ENCODE assay signal across 16 cellular contexts in the genomic region with DNA sequence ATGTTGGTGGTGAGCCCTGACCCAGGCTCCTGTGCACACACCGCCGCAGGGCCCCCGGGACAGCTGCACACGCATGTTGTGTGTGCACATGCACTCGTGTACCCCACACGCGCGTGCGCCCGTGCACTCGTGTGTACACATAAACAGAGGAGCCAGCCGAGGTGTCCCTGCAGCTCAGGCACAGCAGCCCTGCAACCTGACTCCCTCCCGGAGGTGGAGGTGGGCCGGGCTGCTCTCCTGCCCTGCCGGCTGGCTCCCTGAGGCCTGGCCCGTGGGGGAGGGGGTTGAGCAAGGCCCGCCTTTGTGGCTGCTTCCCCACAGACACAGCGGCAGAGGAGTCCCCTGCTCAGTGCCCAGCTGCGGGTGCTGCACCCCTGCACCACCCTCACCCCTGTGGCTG. TPM values are rescaled to one million over a fixed set of nuclear protein-coding genes. Genes with fewer than 3 reads are reported as not detected.
DNase-seq lines count a peak whose midpoint lies in the region; ATAC-seq and TF ChIP-seq lines count a peak whose summit lies in the region.
"Had no signal": no experiment of that assay in that cellular context is flagged by ENCODE, and none has a peak within 500 bp of the region (broad histone marks: within the 10 kb centered on the region; RNA-seq: fewer than 3 reads in every experiment).

No MANE protein-coding gene starts in this region.

- H3K4me3 Mint-ChIP-seq in WTC11 (no peak overlapping the region), mesothelial cell of epicardium (peak overlapping the region; percentile 66)
- H3K4me3 Mint-ChIP-seq in CD8-positive, alpha-beta T cell, result no peak overlapping the region
- H3K4me3 Mint-ChIP-seq: activated T-helper 17 cell treated with anti-CD3 and anti-CD28 coated beads, Interleukin-2, amount 50 U/mL, for 72 hours had no signal

- H3K27ac ChIP-seq in 22Rv1, result peak overlapping the region; percentile 89
- peak overlapping the region; percentile 73 for H3K27ac ChIP-seq in HUES48 (ENCODE audit: low read depth, low read length)
- H3K27ac ChIP-seq in CD8-positive, alpha-beta T cell (ENCODE audit: low read depth, low read length), result no peak overlapping the region
- H3K27ac ChIP-seq: ascending aorta, left ventricle myocardium inferior had no signal

- H3K9me3 ChIP-seq in HUES48 (ENCODE audit: control insufficient read depth, insufficient read depth, low read length), result no peaks in the 10 kb centered on the region
- H3K9me3 ChIP-seq in CD8-positive, alpha-beta T cell (ENCODE audit: low read length), result no peaks in the 10 kb centered on the region
- H3K9me3 ChIP-seq: ascending aorta, left ventricle myocardium inferior had no signal

- no peaks in the 10 kb centered on the region for H3K36me3 ChIP-seq in HUES48 (ENCODE audit: control insufficient read depth, insufficient read depth, low read length)
- no peaks in the 10 kb centered on the region for H3K36me3 ChIP-seq in CD8-positive, alpha-beta T cell (ENCODE audit: insufficient read depth, low read length)
- H3K36me3 ChIP-seq: ascending aorta, left ventricle myocardium inferior had no signal

- POLR2A ChIA-PET in WTC11 (lab: Charles Lee), result no interaction called here
- POLR2A ChIA-PET in CD8-positive, alpha-beta T cell (lab: Charles Lee), result no interaction called here

- no peak overlapping the region for H3K9ac ChIP-seq in HUES48 (ENCODE audit: low read depth, low read length)

- no peaks in the 10 kb centered on the region; the same call in 1 of the 2 replicates for H3K27me3 Mint-ChIP-seq in WTC11 (ENCODE audit: low read depth)
- no peaks in the 10 kb centered on the region for H3K27me3 Mint-ChIP-seq in mesothelial cell of epicardium (ENCODE audit: low read depth)
- peaks cover 11% of the 10 kb centered on the region for H3K27me3 Mint-ChIP-seq in CD8-positive, alpha-beta T cell (ENCODE audit: low read depth)

- H3K36me3 Mint-ChIP-seq in WTC11 (no peaks in the 10 kb centered on the region), mesothelial cell of epicardium (no peaks in the 10 kb centered on the region)
- H3K36me3 Mint-ChIP-seq in CD8-positive, alpha-beta T cell, result no peaks in the 10 kb centered on the region

- H3K27me3 ChIP-seq in HUES48 (ENCODE audit: control insufficient read depth, insufficient read depth, low read length), result no peaks in the 10 kb centered on the region
- no peaks in the 10 kb centered on the region for H3K27me3 ChIP-seq in CD8-positive, alpha-beta T cell (ENCODE audit: insufficient read depth, low read length)
- H3K27me3 ChIP-seq: ascending aorta had no signal

- H3K27ac Mint-ChIP-seq in WTC11 (no peak overlapping the region), mesothelial cell of epicardium (peak overlapping the region; percentile 88)
- no peak overlapping the region for H3K27ac Mint-ChIP-seq in CD8-positive, alpha-beta T cell
- H3K27ac Mint-ChIP-seq: activated T-helper 17 cell treated with anti-CD3 and anti-CD28 coated beads, Interleukin-2, amount 50 U/mL, for 72 hours had no signal

- H3K4me3 ChIP-seq in HUES48 (ENCODE audit: low read depth, low read length), result peak overlapping the region; percentile 3; the same call in 1 of the 2 replicates
- no peak overlapping the region for H3K4me3 ChIP-seq in CD8-positive, alpha-beta T cell (ENCODE audit: low read depth, low read length)
- H3K4me3 ChIP-seq: ascending aorta, left ventricle myocardium inferior had no signal

- CTCF ChIA-PET in WTC11 (lab: Charles Lee), result interaction anchor here (0.9 to 3.5 kb wide), 8 partner anchors 12 to 123 kb away, joined by 3 to 27 read pairs (median 4); no protein-coding TSS in a partner anchor
- CTCF ChIA-PET in CD8-positive, alpha-beta T cell (lab: Charles Lee), result no interaction called here

- H3K4me1 Mint-ChIP-seq in WTC11 (peaks cover 41% of the 10 kb centered on the region), mesothelial cell of epicardium (peaks cover 59% of the 10 kb centered on the region)
- no peaks in the 10 kb centered on the region for H3K4me1 Mint-ChIP-seq in CD8-positive, alpha-beta T cell (ENCODE audit: low read depth)
- H3K4me1 Mint-ChIP-seq: activated T-helper 17 cell treated with anti-CD3 and anti-CD28 coated beads, Interleukin-2, amount 50 U/mL, for 72 hours had no signal

- peak; percentile 74 for DNase-seq in WTC11 (ENCODE audit: low spot score)
- peak in 1 of 2 experiments; percentile 64 for DNase-seq in mesothelial cell of epicardium (ENCODE audit: low spot score in 2 of 2, unreplicated experiment in 2 of 2)
- no peak for DNase-seq in CD8-positive, alpha-beta T cell
- no peak for DNase-seq in stimulated activated naive CD4-positive, alpha-beta T cell (lab: John Stamatoyannopoulos, UW)
- DNase-seq in activated CD4-positive, alpha-beta T cell treated with anti-CD3 and anti-CD28 coated beads for 1 hour, result no peak
- DNase-seq: effector CD4-positive, alpha-beta T cell; glutamatergic neuron; left ventricle myocardium inferior; NCI-H1092 treated with DMSO at 0.1 percent for 48 hours; nucleus accumbens; stimulated activated CD4-positive, alpha-beta T cell treated with anti-CD3 and anti-CD28 coated beads, Interleukin-15, amount 100 ng/mL, for 24 hours had no signal

- ATAC-seq in WTC11 (peak; percentile 68), GM21619 (IDR thresholded peaks at IDR 0.05; ENCODE audit: unreplicated experiment) (no peak)
- no peak for ATAC-seq in CD8-positive, alpha-beta T cell
- ATAC-seq: activated T-helper 17 cell treated with anti-CD3 and anti-CD28 coated beads, Interleukin-2, amount 50 U/mL, for 72 hours had no signal

- H3K9me3 Mint-ChIP-seq in WTC11 (no peaks in the 10 kb centered on the region), mesothelial cell of epicardium (no peaks in the 10 kb centered on the region)
- H3K9me3 Mint-ChIP-seq in CD8-positive, alpha-beta T cell, result no peaks in the 10 kb centered on the region
- H3K9me3 Mint-ChIP-seq: activated T-helper 17 cell treated with anti-CD3 and anti-CD28 coated beads, Interleukin-2, amount 50 U/mL, for 72 hours had no signal

- intact Hi-C loops in CD8-positive, alpha-beta T cell (cut with DNase I, micrococcal nuclease), result no loop called here

- TF ChIP-seq CTCF in 22Rv1 (IDR thresholded peaks at IDR 0.05), result no peak
- no peak for TF ChIP-seq CTCF in WTC11 (IDR thresholded peaks at IDR 0.05)
- TF ChIP-seq CTCF in mesothelial cell of epicardium (IDR thresholded peaks at IDR 0.05; ENCODE audit: unreplicated experiment), result no peak
- TF ChIP-seq CTCF in CD8-positive, alpha-beta T cell (IDR thresholded peaks at IDR 0.05), result no peak

- H3K4me1 ChIP-seq in HUES48 (ENCODE audit: control insufficient read depth, insufficient read depth, low read length), result peaks cover 26% of the 10 kb centered on the region
- H3K4me1 ChIP-seq in CD8-positive, alpha-beta T cell (ENCODE audit: insufficient read depth, low read length), result no peaks in the 10 kb centered on the region
- H3K4me1 ChIP-seq: ascending aorta, left ventricle myocardium inferior had no signal

TF ChIP-seq in WTC11, 78 proteins besides CTCF, POLR2A, EP300 and RAD21 (continues in another document):
- TF ChIP-seq CREM (CRISPR knock-in tag; IDR thresholded peaks at IDR 0.05) (no peak), ZNF416 (CRISPR knock-in tag; IDR thresholded peaks at IDR 0.05) (peak; percentile 73; the same call in 1 of the 2 replicates), ZNF219 (CRISPR knock-in tag; IDR thresholded peaks at IDR 0.05; ENCODE audit: borderline replicate concordance) (no peak), ZNF232 (CRISPR knock-in tag; IDR thresholded peaks at IDR 0.05) (no peak)
- TF ChIP-seq, protein P1, sequence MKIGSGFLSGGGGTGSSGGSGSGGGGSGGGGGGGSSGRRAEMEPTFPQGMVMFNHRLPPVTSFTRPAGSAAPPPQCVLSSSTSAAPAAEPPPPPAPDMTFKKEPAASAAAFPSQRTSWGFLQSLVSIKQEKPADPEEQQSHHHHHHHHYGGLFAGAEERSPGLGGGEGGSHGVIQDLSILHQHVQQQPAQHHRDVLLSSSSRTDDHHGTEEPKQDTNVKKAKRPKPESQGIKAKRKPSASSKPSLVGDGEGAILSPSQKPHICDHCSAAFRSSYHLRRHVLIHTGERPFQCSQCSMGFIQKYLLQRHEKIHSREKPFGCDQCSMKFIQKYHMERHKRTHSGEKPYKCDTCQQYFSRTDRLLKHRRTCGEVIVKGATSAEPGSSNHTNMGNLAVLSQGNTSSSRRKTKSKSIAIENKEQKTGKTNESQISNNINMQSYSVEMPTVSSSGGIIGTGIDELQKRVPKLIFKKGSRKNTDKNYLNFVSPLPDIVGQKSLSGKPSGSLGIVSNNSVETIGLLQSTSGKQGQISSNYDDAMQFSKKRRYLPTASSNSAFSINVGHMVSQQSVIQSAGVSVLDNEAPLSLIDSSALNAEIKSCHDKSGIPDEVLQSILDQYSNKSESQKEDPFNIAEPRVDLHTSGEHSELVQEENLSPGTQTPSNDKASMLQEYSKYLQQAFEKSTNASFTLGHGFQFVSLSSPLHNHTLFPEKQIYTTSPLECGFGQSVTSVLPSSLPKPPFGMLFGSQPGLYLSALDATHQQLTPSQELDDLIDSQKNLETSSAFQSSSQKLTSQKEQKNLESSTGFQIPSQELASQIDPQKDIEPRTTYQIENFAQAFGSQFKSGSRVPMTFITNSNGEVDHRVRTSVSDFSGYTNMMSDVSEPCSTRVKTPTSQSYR (CRISPR knock-in tag; IDR thresholded peaks at IDR 0.05), result 0 out of 2 replicates have a peak, but pooled peaks have one; percentile 68
- TF ChIP-seq, protein P2, sequence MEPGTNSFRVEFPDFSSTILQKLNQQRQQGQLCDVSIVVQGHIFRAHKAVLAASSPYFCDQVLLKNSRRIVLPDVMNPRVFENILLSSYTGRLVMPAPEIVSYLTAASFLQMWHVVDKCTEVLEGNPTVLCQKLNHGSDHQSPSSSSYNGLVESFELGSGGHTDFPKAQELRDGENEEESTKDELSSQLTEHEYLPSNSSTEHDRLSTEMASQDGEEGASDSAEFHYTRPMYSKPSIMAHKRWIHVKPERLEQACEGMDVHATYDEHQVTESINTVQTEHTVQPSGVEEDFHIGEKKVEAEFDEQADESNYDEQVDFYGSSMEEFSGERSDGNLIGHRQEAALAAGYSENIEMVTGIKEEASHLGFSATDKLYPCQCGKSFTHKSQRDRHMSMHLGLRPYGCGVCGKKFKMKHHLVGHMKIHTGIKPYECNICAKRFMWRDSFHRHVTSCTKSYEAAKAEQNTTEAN (CRISPR knock-in tag; IDR thresholded peaks at IDR 0.05), result peak; percentile 43; the same call in 1 of the 2 replicates

RNA-seq across cellular contexts. Expression of a gene that starts 0.7 kb away (rescaled TPM):
- total RNA-seq in WTC11 (2021), result 0.99 to 1.5 TPM (median 1.4 TPM) in 3 replicates
- 12.3 to 13.5 TPM (median 12.6 TPM) in 3 replicates for total RNA-seq in mesothelial cell of epicardium
- not detected for total RNA-seq in CD8-positive, alpha-beta T cell
- total RNA-seq: activated T-helper 17 cell treated with anti-CD3 and anti-CD28 coated beads, Interleukin-2, amount 50 U/mL, for 72 hours; ascending aorta; left ventricle myocardium inferior had no signal

RNA-seq across cellular contexts. Expression of a gene that starts 19.6 kb away (rescaled TPM):
- 7.5 to 10.6 TPM (median 9.2 TPM) in 3 replicates for total RNA-seq in WTC11 (2021)
- total RNA-seq in mesothelial cell of epicardium, result 22.8 to 23.7 TPM (median 23.6 TPM) in 3 replicates
- total RNA-seq in CD8-positive, alpha-beta T cell, result 1 to 10 TPM; 4.5 to 5.1 TPM

RNA-seq across cellular contexts. Expression of a gene that starts 39.8 kb away (rescaled TPM):
- 2,016 to 2,119 TPM (median 2,047 TPM) in 3 replicates for total RNA-seq in WTC11 (2021)
- total RNA-seq in mesothelial cell of epicardium, result 1,089 to 1,145 TPM (median 1,126 TPM) in 3 replicates
- 1,000 to 10,000 TPM; 3,441 to 3,445 TPM for total RNA-seq in CD8-positive, alpha-beta T cell

RNA-seq across cellular contexts. Expression of a gene that starts 49.1 kb away (rescaled TPM):
- 1.4 to 2.3 TPM (median 1.6 TPM) in 3 replicates for total RNA-seq in WTC11 (2021)
- total RNA-seq in mesothelial cell of epicardium, result 26.0 to 30.0 TPM (median 27.5 TPM) in 3 replicates
- not detected for total RNA-seq in CD8-positive, alpha-beta T cell
- total RNA-seq: activated T-helper 17 cell treated with anti-CD3 and anti-CD28 coated beads, Interleukin-2, amount 50 U/mL, for 72 hours; ascending aorta had no signal

RNA-seq across cellular contexts. Expression of a gene that starts 59.6 kb away (rescaled TPM):
- total RNA-seq in WTC11 (2021) (298 to 329 TPM (median 323 TPM) in 3 replicates), mesothelial cell of epicardium (571 to 618 TPM (median 601 TPM) in 3 replicates)
- total RNA-seq in CD8-positive, alpha-beta T cell, result 1 to 10 TPM in 1 of 2 experiments, under 1 TPM in 1; 0.28 to 1.1 TPM
